ENCODE assay signal across 9 cellular contexts in the genomic region with DNA sequence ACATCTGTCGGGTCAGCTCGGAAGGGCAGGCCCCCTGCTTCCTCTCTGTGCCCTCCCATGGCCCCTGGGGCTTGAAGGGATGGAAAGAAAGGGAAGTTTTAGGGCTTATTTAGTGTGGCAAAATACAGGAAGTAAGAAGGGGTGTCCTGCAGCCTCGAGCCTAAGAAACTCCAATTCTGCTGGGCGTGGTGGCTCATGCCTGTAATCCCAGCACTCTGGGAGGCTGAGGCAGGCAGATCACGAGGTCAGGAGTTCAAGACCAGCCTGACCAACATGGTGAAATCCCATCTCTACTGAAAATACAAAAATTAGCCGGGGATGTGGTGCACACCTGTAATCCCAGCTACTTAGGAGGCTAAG. TPM values are rescaled to one million over a fixed set of nuclear protein-coding genes. Genes with fewer than 3 reads are reported as not detected.
"Had no signal": no experiment of that assay in that cellular context is flagged by ENCODE, and none has a peak within 500 bp of the region (broad histone marks: within the 10 kb centered on the region; RNA-seq: fewer than 3 reads in every experiment).

No MANE protein-coding gene starts in this region.

RNA-seq across cellular contexts. Expression of gene TTLL6, which starts 20.9 kb away (rescaled TPM):
- total RNA-seq: activated B cell treated with CpG ODN at 0.5 μM for 24 hours; activated CD4-positive, alpha-beta T cell treated with anti-CD3 and anti-CD28 coated beads for 36 hours; activated naive CD4-positive, alpha-beta T cell treated with anti-CD3 and anti-CD28 coated beads, Interleukin-2, amount 50 U/mL, for 72 hours; activated T-helper 17 cell treated with anti-CD3 and anti-CD28 coated beads, Interleukin-2, amount 50 U/mL, for 72 hours; ascending aorta; left ventricle myocardium inferior; mammary epithelial cell; myocyte; spleen had no signal
- polyA plus RNA-seq: mammary epithelial cell had no signal
